Comparison of ENCODE assay signal across 8 cellular contexts in the genomic region with DNA sequence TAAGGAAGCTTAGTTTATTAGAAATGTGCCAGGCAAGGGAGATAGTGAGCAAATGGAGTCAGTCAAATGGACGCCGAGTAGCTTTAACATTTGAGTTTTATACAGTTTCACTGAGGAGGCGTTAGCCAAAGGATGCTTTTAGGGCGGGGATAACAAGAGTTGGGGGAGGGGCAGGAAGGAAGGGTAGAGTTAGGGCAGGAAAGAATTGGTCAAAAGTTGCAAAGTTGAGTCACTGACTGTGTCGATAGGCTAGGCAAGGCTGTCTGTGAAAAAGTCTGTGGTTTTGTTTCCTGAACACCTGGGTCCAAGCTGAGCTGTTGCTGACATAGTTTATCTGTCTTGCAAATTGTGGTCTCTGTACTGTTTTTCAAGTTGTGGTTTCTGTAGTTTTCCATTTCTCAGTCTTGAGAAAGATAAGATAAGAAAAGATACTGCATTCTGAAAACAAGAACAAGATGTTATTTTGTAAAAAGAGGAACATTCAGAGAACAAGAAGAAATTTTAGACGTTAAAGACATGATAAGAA.
DNase-seq lines count a peak whose midpoint lies in the region; ATAC-seq and TF ChIP-seq lines count a peak whose summit lies in the region.

No MANE protein-coding gene starts in this region.

- no peak overlapping the region for H3K27ac ChIP-seq in prostate gland

- H3K4me3 Mint-ChIP-seq in WTC11 = no peak overlapping the region
- peak overlapping the region; percentile 74 for H3K4me3 Mint-ChIP-seq in central memory CD8-positive, alpha-beta T cell

- H3K4me1 ChIP-seq in prostate gland (replicated peaks) = no peaks in the 10 kb centered on the region

- CTCF ChIA-PET in WTC11 (lab: Charles Lee) = no interaction called here

- no peaks in the 10 kb centered on the region for H3K36me3 ChIP-seq in prostate gland

- DNase-seq in WTC11 (ENCODE audit: low spot score) (no peak), prostate gland (ENCODE audit: low spot score) (peak; percentile 7), dedifferentiated amniotic fluid mesenchymal stem cell (ENCODE audit: extremely low spot score) (no peak), NCI-H2107 (lab: John Stamatoyannopoulos, UW) (no peak), DMS79 treated with DMSO at 0.1 percent for 48 hours (lab: John Stamatoyannopoulos, UW) (no peak)
- peak; percentile 61 to 91 for DNase-seq in central memory CD8-positive, alpha-beta T cell (ENCODE audit: low spot score in 2 of 2)

- peak; percentile 99 for ATAC-seq in GM19397 (IDR thresholded peaks at IDR 0.05; ENCODE audit: unreplicated experiment)
- ATAC-seq in HG03432 (IDR thresholded peaks at IDR 0.05; ENCODE audit: unreplicated experiment) = peak; percentile 99
- ATAC-seq in WTC11 = peak; percentile 45
- ATAC-seq in central memory CD8-positive, alpha-beta T cell (replicated peaks; ENCODE audit: extremely low read depth, poor library complexity, severe bottlenecking) = peak; percentile 99

- 39% methylated on average over 6 of the region's 6 CpGs for WGBS in prostate gland

- no peaks in the 10 kb centered on the region for H3K9me3 ChIP-seq in prostate gland

- peaks cover 33% of the 10 kb centered on the region for H3K4me1 Mint-ChIP-seq in WTC11
- H3K4me1 Mint-ChIP-seq in central memory CD8-positive, alpha-beta T cell = peaks cover 67% of the 10 kb centered on the region

- peak overlapping the region; percentile 46 for H3K27ac Mint-ChIP-seq in WTC11
- peak overlapping the region; percentile 99 for H3K27ac Mint-ChIP-seq in central memory CD8-positive, alpha-beta T cell (ENCODE audit: low read depth)

- TF ChIP-seq CTCF in WTC11 (IDR thresholded peaks at IDR 0.05) (no peak), prostate gland (IDR thresholded peaks at IDR 0.05) (no peak)

- H3K4me3 ChIP-seq in prostate gland = no peak overlapping the region

- intact Hi-C loops in prostate gland (cut with DNase I) = no loop called here

- peaks cover 3% of the 10 kb centered on the region; the same call in 1 of the 2 replicates for H3K27me3 Mint-ChIP-seq in WTC11 (ENCODE audit: low read depth)
- no peaks in the 10 kb centered on the region for H3K27me3 Mint-ChIP-seq in central memory CD8-positive, alpha-beta T cell

- no peaks in the 10 kb centered on the region for H3K27me3 ChIP-seq in prostate gland (replicated peaks; ENCODE audit: insufficient read depth)

- H3K9me3 Mint-ChIP-seq in WTC11 = peaks cover 8% of the 10 kb centered on the region
- peaks cover 18% of the 10 kb centered on the region for H3K9me3 Mint-ChIP-seq in central memory CD8-positive, alpha-beta T cell

- no peak for TF ChIP-seq POLR2A in prostate gland (IDR thresholded peaks at IDR 0.05)

- POLR2A ChIA-PET in WTC11 (lab: Charles Lee) = interaction anchor here (0.7 kb wide), 1 partner anchor 191 kb away, joined by 5 read pairs; no protein-coding TSS in a partner anchor

- peaks cover 5% of the 10 kb centered on the region for H3K36me3 Mint-ChIP-seq in WTC11
- peaks cover 19% of the 10 kb centered on the region for H3K36me3 Mint-ChIP-seq in central memory CD8-positive, alpha-beta T cell (ENCODE audit: insufficient read depth)

TF ChIP-seq in WTC11, 78 proteins besides CTCF, POLR2A, EP300 and RAD21:
- TF ChIP-seq, protein P1, sequence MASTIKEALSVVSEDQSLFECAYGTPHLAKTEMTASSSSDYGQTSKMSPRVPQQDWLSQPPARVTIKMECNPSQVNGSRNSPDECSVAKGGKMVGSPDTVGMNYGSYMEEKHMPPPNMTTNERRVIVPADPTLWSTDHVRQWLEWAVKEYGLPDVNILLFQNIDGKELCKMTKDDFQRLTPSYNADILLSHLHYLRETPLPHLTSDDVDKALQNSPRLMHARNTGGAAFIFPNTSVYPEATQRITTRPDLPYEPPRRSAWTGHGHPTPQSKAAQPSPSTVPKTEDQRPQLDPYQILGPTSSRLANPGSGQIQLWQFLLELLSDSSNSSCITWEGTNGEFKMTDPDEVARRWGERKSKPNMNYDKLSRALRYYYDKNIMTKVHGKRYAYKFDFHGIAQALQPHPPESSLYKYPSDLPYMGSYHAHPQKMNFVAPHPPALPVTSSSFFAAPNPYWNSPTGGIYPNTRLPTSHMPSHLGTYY (CRISPR knock-in tag; IDR thresholded peaks at IDR 0.05) = no peak
- no peak for TF ChIP-seq NR3C1 (CRISPR knock-in tag; conservative IDR thresholded peaks at IDR 0.05; ENCODE audit: low read depth)
- TF ChIP-seq, protein P2, sequence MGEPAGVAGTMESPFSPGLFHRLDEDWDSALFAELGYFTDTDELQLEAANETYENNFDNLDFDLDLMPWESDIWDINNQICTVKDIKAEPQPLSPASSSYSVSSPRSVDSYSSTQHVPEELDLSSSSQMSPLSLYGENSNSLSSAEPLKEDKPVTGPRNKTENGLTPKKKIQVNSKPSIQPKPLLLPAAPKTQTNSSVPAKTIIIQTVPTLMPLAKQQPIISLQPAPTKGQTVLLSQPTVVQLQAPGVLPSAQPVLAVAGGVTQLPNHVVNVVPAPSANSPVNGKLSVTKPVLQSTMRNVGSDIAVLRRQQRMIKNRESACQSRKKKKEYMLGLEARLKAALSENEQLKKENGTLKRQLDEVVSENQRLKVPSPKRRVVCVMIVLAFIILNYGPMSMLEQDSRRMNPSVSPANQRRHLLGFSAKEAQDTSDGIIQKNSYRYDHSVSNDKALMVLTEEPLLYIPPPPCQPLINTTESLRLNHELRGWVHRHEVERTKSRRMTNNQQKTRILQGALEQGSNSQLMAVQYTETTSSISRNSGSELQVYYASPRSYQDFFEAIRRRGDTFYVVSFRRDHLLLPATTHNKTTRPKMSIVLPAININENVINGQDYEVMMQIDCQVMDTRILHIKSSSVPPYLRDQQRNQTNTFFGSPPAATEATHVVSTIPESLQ (CRISPR knock-in tag; IDR thresholded peaks at IDR 0.05) = no peak
- no peak for TF ChIP-seq SOX15 (CRISPR knock-in tag; IDR thresholded peaks at IDR 0.05)
- TF ChIP-seq, protein P3, sequence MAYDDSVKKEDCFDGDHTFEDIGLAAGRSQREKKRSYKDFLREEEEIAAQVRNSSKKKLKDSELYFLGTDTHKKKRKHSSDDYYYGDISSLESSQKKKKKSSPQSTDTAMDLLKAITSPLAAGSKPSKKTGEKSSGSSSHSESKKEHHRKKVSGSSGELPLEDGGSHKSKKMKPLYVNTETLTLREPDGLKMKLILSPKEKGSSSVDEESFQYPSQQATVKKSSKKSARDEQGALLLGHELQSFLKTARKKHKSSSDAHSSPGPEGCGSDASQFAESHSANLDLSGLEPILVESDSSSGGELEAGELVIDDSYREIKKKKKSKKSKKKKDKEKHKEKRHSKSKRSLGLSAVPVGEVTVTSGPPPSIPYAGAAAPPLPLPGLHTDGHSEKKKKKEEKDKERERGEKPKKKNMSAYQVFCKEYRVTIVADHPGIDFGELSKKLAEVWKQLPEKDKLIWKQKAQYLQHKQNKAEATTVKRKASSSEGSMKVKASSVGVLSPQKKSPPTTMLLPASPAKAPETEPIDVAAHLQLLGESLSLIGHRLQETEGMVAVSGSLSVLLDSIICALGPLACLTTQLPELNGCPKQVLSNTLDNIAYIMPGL (CRISPR knock-in tag; IDR thresholded peaks at IDR 0.05) = no peak
- TF ChIP-seq MXD4 (CRISPR knock-in tag; IDR thresholded peaks at IDR 0.05; ENCODE audit: borderline replicate concordance) = no peak
- TF ChIP-seq JUN (CRISPR knock-in tag; IDR thresholded peaks at IDR 0.05) = no peak
- no peak for TF ChIP-seq ZNF219 (CRISPR knock-in tag; IDR thresholded peaks at IDR 0.05; ENCODE audit: borderline replicate concordance)

Comparison
In these comparisons a context has a peak if more than half of its experiments do, and no peak if none do; other contexts are left out.
1. ATAC-seq: peak in every context shown above with its lines; median percentile 99 in GM19397; 99 in HG03432; 99 in central memory CD8-positive, alpha-beta T cell; 45 in WTC11.
2. DNase-seq: peak in central memory CD8-positive, alpha-beta T cell (2 of 2) and prostate gland (single experiment); none in WTC11 (single experiment), dedifferentiated amniotic fluid mesenchymal stem cell (single experiment), NCI-H2107 (single experiment) and DMS79 treated with DMSO at 0.1 percent for 48 hours (single experiment).